In the genomic region with DNA sequence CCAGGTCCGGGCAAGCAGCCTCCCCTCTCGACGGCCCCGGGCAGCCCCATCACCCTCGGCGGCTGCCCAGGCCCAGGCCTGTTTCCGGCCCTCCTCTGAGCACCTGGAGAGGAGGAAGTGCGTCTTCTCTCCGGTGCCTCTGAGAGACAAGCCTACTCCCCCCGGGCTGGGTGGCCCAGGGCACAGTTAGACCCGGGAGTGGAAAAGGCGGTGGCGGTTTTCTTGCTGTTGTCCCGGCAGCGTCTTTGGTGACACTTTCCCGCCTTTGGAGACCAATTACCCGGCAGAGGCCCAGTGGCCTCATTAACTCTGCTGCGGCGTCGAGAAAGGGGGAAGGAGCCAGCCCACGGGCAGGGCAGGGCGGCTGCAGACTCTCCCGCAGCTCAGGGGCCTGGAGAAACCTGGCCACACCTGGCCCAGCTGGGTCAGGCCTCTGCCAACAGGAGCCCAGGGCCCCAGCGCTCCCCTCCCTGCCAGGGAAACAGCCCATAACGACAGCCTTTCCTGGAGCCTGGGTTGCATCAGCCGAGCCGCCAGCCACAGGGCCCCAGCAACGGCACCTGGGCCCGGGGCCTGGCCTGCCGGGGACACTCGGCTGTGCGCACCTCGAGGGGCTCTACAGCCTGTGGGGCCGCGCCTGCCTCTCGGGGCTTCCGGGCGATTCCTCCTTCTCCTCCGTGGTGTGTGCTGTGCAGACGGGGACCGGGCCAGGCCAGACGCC, we compare ENCODE assay signal across 8 cellular contexts. TPM values are rescaled to one million over a fixed set of nuclear protein-coding genes. Genes with fewer than 3 reads are reported as not detected.
DNase-seq lines count a peak whose midpoint lies in the region; ATAC-seq, FAIRE-seq and TF ChIP-seq lines count a peak whose summit lies in the region.

No MANE protein-coding gene starts in this region.

- no peak for FAIRE-seq in pancreas (lab: Jason Lieb, UNC)

- H3K4me1 ChIP-seq in GM23338 (ENCODE audit: insufficient read depth) (peaks cover 4% of the 10 kb centered on the region; the same call in 1 of the 2 replicates), pancreas (no peaks in the 10 kb centered on the region), right atrium auricular region (no peaks in the 10 kb centered on the region), sigmoid colon (no peaks in the 10 kb centered on the region)

- H3K9me2 ChIP-seq in GM23338 (ENCODE audit: insufficient read depth) = no peaks in the 10 kb centered on the region

- no peaks in the 10 kb centered on the region for H3F3A ChIP-seq in GM23338 (replicated peaks; ENCODE audit: low read depth)

- H3K27ac ChIP-seq in GM23338 (ENCODE audit: low read depth) (no peak overlapping the region), pancreas (peak overlapping the region in 2 of 4 donors; percentile 31 to 62), caudate nucleus (ENCODE audit: low read depth, low read length) (no peak overlapping the region), right atrium auricular region (no peak overlapping the region), sigmoid colon (peak overlapping the region in 1 of 4 donors; percentile 31)

- peaks cover 7% of the 10 kb centered on the region; the same call in 2 of the 3 replicates for H3K4me1 Mint-ChIP-seq in GM23338

- H3K4me3 Mint-ChIP-seq in GM23338 = no peak overlapping the region

- DNase-seq in GM23338 (ENCODE audit: low spot score) (peak; percentile 63), NOMO-1 treated with dmso at 0.1 percent for 144 hours (lab: John Stamatoyannopoulos, UW; ENCODE audit: unreplicated experiment) (peak; percentile 42), pancreas (no peak), caudate nucleus (lab: John Stamatoyannopoulos, UW) (no peak), right atrium auricular region (ENCODE audit: low spot score) (no peak), sigmoid colon (no peak)
- peak; percentile 48 for DNase-seq in activated effector memory CD4-positive, alpha-beta T cell treated with Interleukin-2 at 50 U/mL for 16 hours

- H3K27me3 ChIP-seq in GM23338 (ENCODE audit: insufficient read depth) = no peaks in the 10 kb centered on the region
- no peaks in the 10 kb centered on the region for H3K27me3 ChIP-seq in pancreas
- no peaks in the 10 kb centered on the region for H3K27me3 ChIP-seq in right atrium auricular region
- H3K27me3 ChIP-seq in sigmoid colon = peaks cover 0 to 37% (median 21%) of the 10 kb centered on the region in 3 donors

- no peaks in the 10 kb centered on the region for H3K79me2 ChIP-seq in GM23338 (replicated peaks; ENCODE audit: insufficient read depth)

- no peaks in the 10 kb centered on the region for H4K20me1 ChIP-seq in GM23338 (replicated peaks; ENCODE audit: insufficient read depth)

- no peak overlapping the region for H3K4me3 ChIP-seq in GM23338
- H3K4me3 ChIP-seq in pancreas = no peak overlapping the region
- no peak overlapping the region for H3K4me3 ChIP-seq in right atrium auricular region
- no peak overlapping the region for H3K4me3 ChIP-seq in sigmoid colon

- H3K9me3 ChIP-seq in pancreas (no peaks in the 10 kb centered on the region), right atrium auricular region (no peaks in the 10 kb centered on the region), sigmoid colon (no peaks in the 10 kb centered on the region)

- no peaks in the 10 kb centered on the region; the same call in 2 of the 3 replicates for H3K9me3 Mint-ChIP-seq in GM23338

- H3K27ac Mint-ChIP-seq in GM23338 = no peak overlapping the region

- TF ChIP-seq CTCF in GM23338 (conservative IDR thresholded peaks at IDR 0.05; ENCODE audit: low read depth in 2 of 2) (no peak), pancreas (IDR thresholded peaks at IDR 0.05) (no peak), right atrium auricular region (IDR thresholded peaks at IDR 0.05) (no peak), sigmoid colon (IDR thresholded peaks at IDR 0.05) (no peak)

- no peak for TF ChIP-seq EP300 in sigmoid colon (IDR thresholded peaks at IDR 0.05)

- peak; percentile 68 for ATAC-seq in GM23338
- peak; percentile 39 to 83 (median 74) for ATAC-seq in pancreas
- ATAC-seq in GM21717 (IDR thresholded peaks at IDR 0.05; ENCODE audit: unreplicated experiment) = no peak

- 59 to 71% methylated on average over 38 to 42 of the region's 42 CpGs for WGBS in pancreas, 2 donors
- WGBS in sigmoid colon, 2 donors = 8 to 23% methylated on average over 42 of the region's 42 CpGs

- H3K27me3 Mint-ChIP-seq in GM23338 (ENCODE audit: insufficient read depth, low read depth, poor library complexity) = peaks cover 3% of the 10 kb centered on the region

- no peaks in the 10 kb centered on the region for H3K36me3 Mint-ChIP-seq in GM23338 (ENCODE audit: low read depth)

- H3K36me3 ChIP-seq in GM23338 (ENCODE audit: insufficient read depth) = no peaks in the 10 kb centered on the region; the same call in 1 of the 2 replicates
- H3K36me3 ChIP-seq in pancreas = no peaks in the 10 kb centered on the region
- no peaks in the 10 kb centered on the region for H3K36me3 ChIP-seq in right atrium auricular region
- no peaks in the 10 kb centered on the region for H3K36me3 ChIP-seq in sigmoid colon

- H3K4me2 ChIP-seq in GM23338 = no peak overlapping the region

- 0 out of 2 replicates have a peak overlapping the region, but pooled peaks have one; percentile 72 for H2AFZ ChIP-seq in GM23338

- intact Hi-C loops in pancreas (cut with DNase I) (no loop called here), sigmoid colon (cut with DNase I) (no loop called here)

- no peak for TF ChIP-seq POLR2A in sigmoid colon (IDR thresholded peaks at IDR 0.05)

TF ChIP-seq in GM23338, 12 proteins besides CTCF, POLR2A, EP300 and RAD21 (continues in another document):
- no peak for TF ChIP-seq CREB1 (CRISPR knock-in tag; IDR thresholded peaks at IDR 0.05; ENCODE audit: low read depth)
- TF ChIP-seq, protein P1, sequence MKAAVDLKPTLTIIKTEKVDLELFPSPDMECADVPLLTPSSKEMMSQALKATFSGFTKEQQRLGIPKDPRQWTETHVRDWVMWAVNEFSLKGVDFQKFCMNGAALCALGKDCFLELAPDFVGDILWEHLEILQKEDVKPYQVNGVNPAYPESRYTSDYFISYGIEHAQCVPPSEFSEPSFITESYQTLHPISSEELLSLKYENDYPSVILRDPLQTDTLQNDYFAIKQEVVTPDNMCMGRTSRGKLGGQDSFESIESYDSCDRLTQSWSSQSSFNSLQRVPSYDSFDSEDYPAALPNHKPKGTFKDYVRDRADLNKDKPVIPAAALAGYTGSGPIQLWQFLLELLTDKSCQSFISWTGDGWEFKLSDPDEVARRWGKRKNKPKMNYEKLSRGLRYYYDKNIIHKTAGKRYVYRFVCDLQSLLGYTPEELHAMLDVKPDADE (IDR thresholded peaks at IDR 0.05) = no peak

RNA-seq across cellular contexts. Expression of a gene that starts 28.4 kb away (rescaled TPM):
- total RNA-seq in GM23338 (2014; rRNA removed; shearing (Covaris generic)) = 21.3 and 21.5 TPM in 2 replicates
- polyA plus RNA-seq in GM23338 (2016; fragmentation: Nextera tagmentation; extraction: Ambion mirVana) (9.6 and 9.9 TPM in 2 replicates), pancreas (10 to 100 TPM; 20.9 to 30.7 TPM), sigmoid colon (10 to 100 TPM in 1 of 3 donors, 1 to 10 TPM in 2; 6.6 to 25.3 (median 6.9) TPM)
- total RNA-seq in pancreas (1 to 10 TPM; 3.0 to 6.7 (median 4.0) TPM), right atrium auricular region (1 to 10 TPM; 4.4 to 4.6 TPM), sigmoid colon (10 to 100 TPM in 2 of 4 donors, 1 to 10 TPM in 2; 7.9 to 13.8 (median 10.4) TPM)

RNA-seq across cellular contexts. Expression of a gene that starts 29.4 kb away (rescaled TPM):
- 0.45 TPM in 1 of 2 replicates, not detected in the other for total RNA-seq in GM23338 (2014; rRNA removed; shearing (Covaris generic))
- polyA plus RNA-seq in GM23338 (2016; fragmentation: Nextera tagmentation; extraction: Ambion mirVana) (not detected in 2 replicates), pancreas (1 to 10 TPM; 1.0 to 1.6 TPM), sigmoid colon (under 1 TPM; 0.46 to 0.70 (median 0.60) TPM)
- total RNA-seq in pancreas (under 1 TPM in 5 of 6 donors, not detected in 1; 0.20 to 0.51 (median 0.38) TPM), right atrium auricular region (not detected), sigmoid colon (not detected)

Comparison
In these comparisons a context has a peak if more than half of its experiments do, and no peak if none do; other contexts are left out.
1. DNase-seq: peak in GM23338 (single experiment), NOMO-1 treated with dmso at 0.1 percent for 144 hours (single experiment) and activated effector memory CD4-positive, alpha-beta T cell treated with Interleukin-2 at 50 U/mL for 16 hours (single experiment); none in pancreas (0 of 6), caudate nucleus (0 of 61), right atrium auricular region (single experiment) and sigmoid colon (single experiment).